1 cellular context compared by ENCODE assay signal in genomic region chr4:103012594-103012993, GRCh38.
TF ChIP-seq lines count a peak whose summit lies in the region.

No MANE protein-coding gene starts in this region.

TF ChIP-seq in K562, 482 proteins besides CTCF, POLR2A, EP300 and RAD21 (continued from another document):
- TF ChIP-seq AFF1 (IDR thresholded peaks at IDR 0.05; ENCODE audit: low read depth in 1 of 2, partially characterized antibody in 2 of 2): no peak
- TF ChIP-seq NKRF (IDR thresholded peaks at IDR 0.05; ENCODE audit: borderline replicate concordance): no peak
- TF ChIP-seq LARP7 (IDR thresholded peaks at IDR 0.05): no peak
- TF ChIP-seq CBX2 (IDR thresholded peaks at IDR 0.05; ENCODE audit: insufficient read depth, low read length, poor library complexity, severe bottlenecking): no peak
- no peak for TF ChIP-seq ZC3H11A (IDR thresholded peaks at IDR 0.05; ENCODE audit: low read depth, low read length)
- TF ChIP-seq USF1 (CRISPR knock-in tag; IDR thresholded peaks at IDR 0.05): no peak
- TF ChIP-seq ELK1 (CRISPR knock-in tag; IDR thresholded peaks at IDR 0.05): no peak
- TF ChIP-seq GATAD2B (IDR thresholded peaks at IDR 0.05; ENCODE audit: borderline replicate concordance): no peak
- TF ChIP-seq GABPA (tag; conservative IDR thresholded peaks at IDR 0.05; ENCODE audit: low read depth): no peak
- TF ChIP-seq ZFX (CRISPR knock-in tag; IDR thresholded peaks at IDR 0.05): no peak
- no peak for TF ChIP-seq MYBL2 (IDR thresholded peaks at IDR 0.05; ENCODE audit: low read depth)
- no peak for TF ChIP-seq MYBL2 (CRISPR knock-in tag; IDR thresholded peaks at IDR 0.05; ENCODE audit: borderline replicate concordance)
- TF ChIP-seq EWSR1 (IDR thresholded peaks at IDR 0.05; ENCODE audit: borderline replicate concordance, low read depth, partially characterized antibody): no peak
- no peak for TF ChIP-seq ZBTB8A (IDR thresholded peaks at IDR 0.05; ENCODE audit: partially characterized antibody)
- no peak for TF ChIP-seq L3MBTL2 (IDR thresholded peaks at IDR 0.05)
